In the genomic region with DNA sequence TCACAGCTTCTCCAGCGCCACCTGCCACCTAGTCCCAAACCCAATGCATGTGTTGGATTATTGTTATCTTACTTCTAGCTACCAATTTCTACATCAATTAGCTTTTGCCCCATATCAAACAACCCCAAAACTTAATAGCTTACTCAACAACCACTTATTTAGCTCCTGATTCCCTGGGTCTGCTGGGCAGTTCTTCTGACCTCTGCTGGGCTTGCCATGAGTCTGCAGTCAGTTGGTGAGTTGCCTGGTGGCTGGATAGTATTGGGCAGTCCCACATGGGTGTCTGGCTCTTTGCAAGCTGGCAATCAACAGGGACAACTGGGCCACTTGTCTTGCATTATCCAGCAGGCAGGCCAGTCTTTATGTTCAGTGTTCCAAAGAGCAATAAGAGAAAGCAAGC, we compare ENCODE assay signal across 27 cellular contexts. TPM values are rescaled to one million over a fixed set of nuclear protein-coding genes. Genes with fewer than 3 reads are reported as not detected.
"Had no signal": no experiment of that assay in that cellular context is flagged by ENCODE, and none has a peak within 500 bp of the region (broad histone marks: within the 10 kb centered on the region; RNA-seq: fewer than 3 reads in every experiment).

No MANE protein-coding gene starts in this region.

- H3K27me3 Mint-ChIP-seq: activated CD4-positive, alpha-beta T cell treated with anti-CD3 and anti-CD28 coated beads, Interleukin-2, amount 10 ng/mL, durations not matched to agents 24 days and 14 days; brain had no signal

- H3K9me3 Mint-ChIP-seq: activated T-cell treated with anti-CD3 and anti-CD28 coated beads, Interleukin-2, amount 50 U/mL, for 4 hours; central memory CD8-positive, alpha-beta T cell had no signal

- H3K4me3 ChIP-seq: ascending aorta, MG63, PC-9 had no signal

- H3K4me1 ChIP-seq: ascending aorta had no signal

- H2AFZ ChIP-seq: PC-9 had no signal

- H3K27ac Mint-ChIP-seq: activated B cell treated with CpG ODN at 0.5 μM for 24 hours; activated CD4-positive, alpha-beta T cell treated with anti-CD3 and anti-CD28 coated beads, Interleukin-2, amount 10 ng/mL, durations not matched to agents 24 days and 14 days; activated CD8-positive, alpha-beta memory T cell treated with anti-CD3 and anti-CD28 coated beads, Interleukin-2, amount 10 ng/mL, durations not matched to agents 7 days and 5 days; activated naive CD4-positive, alpha-beta T cell treated with anti-CD3 and anti-CD28 coated beads, Interleukin-2, amount 50 U/mL, for 72 hours; activated naive CD8-positive, alpha-beta T cell treated with anti-CD3 and anti-CD28 coated beads, Interleukin-2, amount 50 U/mL, for 24 hours; brain; T-helper 17 cell had no signal

- H3K36me3 Mint-ChIP-seq: activated CD8-positive, alpha-beta memory T cell treated with anti-CD3 and anti-CD28 coated beads, Interleukin-2, amount 10 ng/mL, durations not matched to agents 7 days and 5 days; activated naive CD4-positive, alpha-beta T cell treated with anti-CD3 and anti-CD28 coated beads, Interleukin-2, amount 50 U/mL, for 72 hours; brain had no signal

- H3K4me1 Mint-ChIP-seq: activated B cell treated with CpG ODN at 0.5 μM for 24 hours; activated CD4-positive, alpha-beta T cell treated with anti-CD3 and anti-CD28 coated beads, Interleukin-2, amount 10 ng/mL, durations not matched to agents 24 days and 14 days; activated CD8-positive, alpha-beta memory T cell treated with anti-CD3 and anti-CD28 coated beads, Interleukin-2, amount 10 ng/mL, durations not matched to agents 7 days and 5 days; activated naive CD8-positive, alpha-beta T cell treated with anti-CD3 and anti-CD28 coated beads, Interleukin-2, amount 50 U/mL, for 24 hours; brain; central memory CD8-positive, alpha-beta T cell; T-helper 17 cell had no signal

- H3K9ac ChIP-seq: KMS-11 had no signal

- H3K4me3 Mint-ChIP-seq: activated B cell treated with CpG ODN at 0.5 μM for 24 hours; activated CD4-positive, alpha-beta T cell treated with anti-CD3 and anti-CD28 coated beads, Interleukin-2, amount 10 ng/mL, durations not matched to agents 24 days and 14 days; activated CD8-positive, alpha-beta memory T cell treated with anti-CD3 and anti-CD28 coated beads, Interleukin-2, amount 10 ng/mL, durations not matched to agents 7 days and 5 days; activated naive CD8-positive, alpha-beta T cell treated with anti-CD3 and anti-CD28 coated beads, Interleukin-2, amount 50 U/mL, for 24 hours; activated T-cell treated with anti-CD3 and anti-CD28 coated beads, Interleukin-2, amount 50 U/mL, for 4 hours; brain; central memory CD8-positive, alpha-beta T cell; T-helper 17 cell had no signal

- H3K9me3 ChIP-seq: ascending aorta had no signal

- DNase-seq: activated B cell treated with CpG ODN at 0.5 μM for 24 hours; activated CD4-positive, alpha-beta T cell treated with anti-CD3 and anti-CD28 coated beads for 1 hour; activated CD4-positive, alpha-beta T cell treated with anti-CD3 and anti-CD28 coated beads, Interleukin-2, amount 10 ng/mL, durations not matched to agents 24 days and 14 days; activated CD4-positive, alpha-beta T cell treated with anti-CD3 and anti-CD28 coated beads, Interleukin-2, amount 50 U/mL, for 48 hours; activated CD8-positive, alpha-beta memory T cell treated with anti-CD3 and anti-CD28 coated beads, Interleukin-2, amount 10 ng/mL, durations not matched to agents 7 days and 5 days; activated effector memory CD4-positive, alpha-beta T cell treated with anti-CD3 and anti-CD28 coated beads, Interleukin-2, amount 50 U/mL, for 16 hours; activated naive CD4-positive, alpha-beta T cell treated with Interleukin-2 at 50 U/mL for 16 hours; activated naive CD8-positive, alpha-beta T cell treated with anti-CD3 and anti-CD28 coated beads, Interleukin-2, amount 50 U/mL, for 24 hours; activated T-cell treated with anti-CD3 and anti-CD28 coated beads, Interleukin-2, amount 50 U/mL, for 4 hours; amniotic stem cell; MG63; MV-4-11; NCI-H1092 treated with DMSO at 0.1 percent for 48 hours; NCI-H1436; NCI-H187 treated with DMSO at 0.1 percent for 48 hours; NCI-H2081 treated with DMSO at 0.1 percent for 48 hours; NCI-H446; NCI-H524; SHP77 treated with DMSO at 0.1 percent for 48 hours; T-helper 17 cell; T-helper 9 cell had no signal

- H3K27ac ChIP-seq: ascending aorta, KMS-11, PC-9 had no signal

- H3K36me3 ChIP-seq: ascending aorta, MG63 had no signal

- H3K27me3 ChIP-seq: ascending aorta, MG63 had no signal

- ATAC-seq: activated CD8-positive, alpha-beta memory T cell treated with anti-CD3 and anti-CD28 coated beads, Interleukin-2, amount 10 ng/mL, durations not matched to agents 7 days and 5 days; activated naive CD4-positive, alpha-beta T cell treated with anti-CD3 and anti-CD28 coated beads, Interleukin-2, amount 50 U/mL, for 72 hours; activated naive CD8-positive, alpha-beta T cell treated with anti-CD3 and anti-CD28 coated beads, Interleukin-2, amount 50 U/mL, for 24 hours; activated T-cell treated with anti-CD3 and anti-CD28 coated beads, Interleukin-2, amount 50 U/mL, for 4 hours; T-helper 17 cell had no signal

- H3K4me2 ChIP-seq: KMS-11, PC-9 had no signal

RNA-seq across cellular contexts. Expression of gene MS4A15, which starts 13.6 kb away (rescaled TPM):
- total RNA-seq: activated B cell treated with CpG ODN at 0.5 μM for 24 hours; activated CD4-positive, alpha-beta T cell treated with anti-CD3 and anti-CD28 coated beads, Interleukin-2, amount 10 ng/mL, durations not matched to agents 24 days and 14 days; activated CD8-positive, alpha-beta memory T cell treated with anti-CD3 and anti-CD28 coated beads, Interleukin-2, amount 10 ng/mL, durations not matched to agents 7 days and 5 days; activated naive CD4-positive, alpha-beta T cell treated with anti-CD3 and anti-CD28 coated beads, Interleukin-2, amount 50 U/mL, for 72 hours; activated T-cell treated with anti-CD3 and anti-CD28 coated beads, Interleukin-2, amount 50 U/mL, for 4 hours; ascending aorta; PC-9; T-helper 17 cell had no signal

RNA-seq across cellular contexts. Expression of gene MS4A18, which starts 18.5 kb away (rescaled TPM):
- total RNA-seq: activated B cell treated with CpG ODN at 0.5 μM for 24 hours; activated CD4-positive, alpha-beta T cell treated with anti-CD3 and anti-CD28 coated beads, Interleukin-2, amount 10 ng/mL, durations not matched to agents 24 days and 14 days; activated CD8-positive, alpha-beta memory T cell treated with anti-CD3 and anti-CD28 coated beads, Interleukin-2, amount 10 ng/mL, durations not matched to agents 7 days and 5 days; activated naive CD4-positive, alpha-beta T cell treated with anti-CD3 and anti-CD28 coated beads, Interleukin-2, amount 50 U/mL, for 72 hours; activated T-cell treated with anti-CD3 and anti-CD28 coated beads, Interleukin-2, amount 50 U/mL, for 4 hours; ascending aorta; PC-9; T-helper 17 cell had no signal

RNA-seq across cellular contexts. Expression of gene MS4A10, which starts 42.1 kb away (rescaled TPM):
- total RNA-seq: activated B cell treated with CpG ODN at 0.5 μM for 24 hours; activated CD4-positive, alpha-beta T cell treated with anti-CD3 and anti-CD28 coated beads, Interleukin-2, amount 10 ng/mL, durations not matched to agents 24 days and 14 days; activated CD8-positive, alpha-beta memory T cell treated with anti-CD3 and anti-CD28 coated beads, Interleukin-2, amount 10 ng/mL, durations not matched to agents 7 days and 5 days; activated naive CD4-positive, alpha-beta T cell treated with anti-CD3 and anti-CD28 coated beads, Interleukin-2, amount 50 U/mL, for 72 hours; activated T-cell treated with anti-CD3 and anti-CD28 coated beads, Interleukin-2, amount 50 U/mL, for 4 hours; ascending aorta; PC-9; T-helper 17 cell had no signal

RNA-seq across cellular contexts. Expression of gene MS4A8, which starts 43.6 kb away (rescaled TPM):
- total RNA-seq: activated B cell treated with CpG ODN at 0.5 μM for 24 hours; activated CD4-positive, alpha-beta T cell treated with anti-CD3 and anti-CD28 coated beads, Interleukin-2, amount 10 ng/mL, durations not matched to agents 24 days and 14 days; activated CD8-positive, alpha-beta memory T cell treated with anti-CD3 and anti-CD28 coated beads, Interleukin-2, amount 10 ng/mL, durations not matched to agents 7 days and 5 days; activated naive CD4-positive, alpha-beta T cell treated with anti-CD3 and anti-CD28 coated beads, Interleukin-2, amount 50 U/mL, for 72 hours; activated T-cell treated with anti-CD3 and anti-CD28 coated beads, Interleukin-2, amount 50 U/mL, for 4 hours; ascending aorta; PC-9; T-helper 17 cell had no signal
